23 cellular contexts compared by ENCODE assay signal in the genomic region with DNA sequence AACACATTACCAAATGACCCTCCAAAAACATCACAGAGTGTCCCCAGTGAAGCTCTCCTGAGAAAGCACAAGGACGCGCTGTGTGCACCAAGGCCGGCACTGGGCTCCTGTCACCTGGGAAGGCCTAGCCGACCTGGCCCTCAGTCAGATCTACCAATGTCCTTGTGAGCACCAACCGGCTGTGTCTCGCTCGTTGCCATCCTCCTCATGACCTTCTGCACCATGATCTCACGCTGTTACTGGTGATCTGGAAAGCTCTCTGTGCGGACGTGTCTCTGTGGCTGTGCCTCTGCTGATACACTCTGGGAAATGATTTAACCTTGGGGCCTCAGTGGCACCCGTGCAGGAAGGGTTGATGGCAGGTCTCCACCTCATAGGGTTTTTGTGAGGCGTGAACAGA. TPM values are rescaled to one million over a fixed set of nuclear protein-coding genes. Genes with fewer than 3 reads are reported as not detected.
DNase-seq lines count a peak whose midpoint lies in the region; ATAC-seq, FAIRE-seq and TF ChIP-seq lines count a peak whose summit lies in the region.
"Had no signal": no experiment of that assay in that cellular context is flagged by ENCODE, and none has a peak within 500 bp of the region (broad histone marks: within the 10 kb centered on the region; RNA-seq: fewer than 3 reads in every experiment).

No MANE protein-coding gene starts in this region.

- no peaks in the 10 kb centered on the region for H3K9me3 Mint-ChIP-seq in activated T-helper 1 cell treated with anti-CD3 and anti-CD28 coated beads, Interleukin-12 subunit alpha, Interleukin-12 subunit beta, Interleukin-2, Interleukin-4 antibody, amounts not matched to agents 30 ng/mL and 10 ng/mL and 1 ng/mL, durations not matched to agents 14 hours and 24 hours and 36 hours

- ATAC-seq in Right ventricle myocardium inferior (no peak), sciatic nerve (no peak), GM19035 (IDR thresholded peaks at IDR 0.05; ENCODE audit: unreplicated experiment) (no peak)
- ATAC-seq: K562 had no signal

- H3K4me3 ChIP-seq in right atrium auricular region, result no peak overlapping the region
- H3K4me3 ChIP-seq: K562 had no signal

- H3K36me3 Mint-ChIP-seq in activated T-helper 1 cell treated with anti-CD3 and anti-CD28 coated beads, Interleukin-12 subunit alpha, Interleukin-12 subunit beta, Interleukin-2, Interleukin-4 antibody, amounts not matched to agents 30 ng/mL and 10 ng/mL and 1 ng/mL, durations not matched to agents 14 hours and 24 hours and 36 hours (ENCODE audit: low read depth), result peaks cover 21% of the 10 kb centered on the region

- no peaks in the 10 kb centered on the region for H3K27me3 Mint-ChIP-seq in activated T-helper 1 cell treated with anti-CD3 and anti-CD28 coated beads, Interleukin-12 subunit alpha, Interleukin-12 subunit beta, Interleukin-2, Interleukin-4 antibody, amounts not matched to agents 30 ng/mL and 10 ng/mL and 1 ng/mL, durations not matched to agents 14 hours and 24 hours and 36 hours (ENCODE audit: insufficient read depth)

- H3K27ac Mint-ChIP-seq in activated T-helper 1 cell treated with anti-CD3 and anti-CD28 coated beads, Interleukin-12 subunit alpha, Interleukin-12 subunit beta, Interleukin-2, Interleukin-4 antibody, amounts not matched to agents 30 ng/mL and 10 ng/mL and 1 ng/mL, durations not matched to agents 14 hours and 24 hours and 36 hours, result no peak overlapping the region

- FAIRE-seq in urothelium cell line (lab: Jason Lieb, UNC), result peak; percentile 46
- FAIRE-seq: A204.1, GM12892, K562 had no signal

- TF ChIP-seq CTCF in right atrium auricular region (IDR thresholded peaks at IDR 0.05), result no peak

- H3K27ac ChIP-seq in right atrium auricular region, result no peak overlapping the region

- H3K4me3 Mint-ChIP-seq in activated T-helper 1 cell treated with anti-CD3 and anti-CD28 coated beads, Interleukin-12 subunit alpha, Interleukin-12 subunit beta, Interleukin-2, Interleukin-4 antibody, amounts not matched to agents 30 ng/mL and 10 ng/mL and 1 ng/mL, durations not matched to agents 14 hours and 24 hours and 36 hours, result no peak overlapping the region

- DNase-seq in Right ventricle myocardium inferior (ENCODE audit: missing footprints) (peak; percentile 34), right atrium auricular region (ENCODE audit: low spot score) (no peak), islet precursor cell (peak; percentile 43), sciatic nerve (ENCODE audit: low spot score) (peak; percentile 32), urothelium cell line (ENCODE audit: low spot score) (no peak), cerebellum (ENCODE audit: low spot score) (no peak)
- no peak for DNase-seq in activated T-helper 1 cell treated with anti-CD3 and anti-CD28 coated beads, Interleukin-12 subunit alpha, Interleukin-12 subunit beta, Interleukin-2, Interleukin-4 antibody, amounts not matched to agents 30 ng/mL and 10 ng/mL and 1 ng/mL, durations not matched to agents 14 hours and 24 hours and 36 hours (ENCODE audit: low spot score)
- DNase-seq: C1 segment of cervical spinal cord, DMS 273 treated with DMSO at 0.1 percent for 48 hours, GF-D8, GOT3, MV-4-11, NCI-H1417, NCI-H1930, NCI-H2171, NCI-H446 treated with DMSO at 0.1 percent for 48 hours, NCI-H748 treated with DMSO at 0.1 percent for 48 hours, OCI-M1 had no signal

- intact Hi-C loops in Right ventricle myocardium inferior (cut with DNase I) (no loop called here), sciatic nerve (cut with DNase I) (no loop called here)
- intact Hi-C loops in activated T-helper 1 cell treated with anti-CD3 and anti-CD28 coated beads, Interleukin-12 subunit alpha, Interleukin-12 subunit beta, Interleukin-2, Interleukin-4 antibody, amounts not matched to agents 30 ng/mL and 10 ng/mL and 1 ng/mL, durations not matched to agents 14 hours and 24 hours and 36 hours (cut with micrococcal nuclease), result no loop called here

- H3K27me3 ChIP-seq in right atrium auricular region, result no peaks in the 10 kb centered on the region

- no peaks in the 10 kb centered on the region for H3K9me3 ChIP-seq in right atrium auricular region

- H3K36me3 ChIP-seq in right atrium auricular region, result peaks cover 57% of the 10 kb centered on the region

- H3K4me1 ChIP-seq in right atrium auricular region, result peaks cover 0 to 11% of the 10 kb centered on the region in 2 donors

- H3K4me1 Mint-ChIP-seq in activated T-helper 1 cell treated with anti-CD3 and anti-CD28 coated beads, Interleukin-12 subunit alpha, Interleukin-12 subunit beta, Interleukin-2, Interleukin-4 antibody, amounts not matched to agents 30 ng/mL and 10 ng/mL and 1 ng/mL, durations not matched to agents 14 hours and 24 hours and 36 hours (ENCODE audit: low read depth), result no peaks in the 10 kb centered on the region

RNA-seq across cellular contexts. Expression of a gene that starts 24.2 kb away (rescaled TPM):
- total RNA-seq in Right ventricle myocardium inferior, result 15.9 TPM
- 10 to 100 TPM; 18.9 to 25.5 TPM for total RNA-seq in right atrium auricular region
- 39.7 TPM for total RNA-seq in sciatic nerve
- 51.0 TPM for total RNA-seq in cerebellum
- total RNA-seq in activated T-helper 1 cell treated with anti-CD3 and anti-CD28 coated beads, Interleukin-12 subunit alpha, Interleukin-12 subunit beta, Interleukin-2, Interleukin-4 antibody, amounts not matched to agents 30 ng/mL and 10 ng/mL and 1 ng/mL, durations not matched to agents 14 hours and 24 hours and 36 hours, result 29.2 and 29.4 TPM in 2 replicates

RNA-seq across cellular contexts. Expression of a gene that starts 56.8 kb away (rescaled TPM):
- total RNA-seq in Right ventricle myocardium inferior, result not detected
- total RNA-seq in right atrium auricular region, result not detected
- total RNA-seq in sciatic nerve, result 1.5 TPM
- total RNA-seq in cerebellum, result 1.8 TPM
- total RNA-seq in activated T-helper 1 cell treated with anti-CD3 and anti-CD28 coated beads, Interleukin-12 subunit alpha, Interleukin-12 subunit beta, Interleukin-2, Interleukin-4 antibody, amounts not matched to agents 30 ng/mL and 10 ng/mL and 1 ng/mL, durations not matched to agents 14 hours and 24 hours and 36 hours, result not detected in 2 replicates
- total RNA-seq: K562, RPMI7951 had no signal

Comparison
In these comparisons a context has a peak if more than half of its experiments do, and no peak if none do; other contexts are left out.
1. DNase-seq: peak in Right ventricle myocardium inferior (single experiment), islet precursor cell (single experiment) and sciatic nerve (single experiment); none in right atrium auricular region (single experiment), urothelium cell line (single experiment), cerebellum (single experiment) and activated T-helper 1 cell treated with anti-CD3 and anti-CD28 coated beads, Interleukin-12 subunit alpha, Interleukin-12 subunit beta, Interleukin-2, Interleukin-4 antibody, amounts not matched to agents 30 ng/mL and 10 ng/mL and 1 ng/mL, durations not matched to agents 14 hours and 24 hours and 36 hours (single experiment).